ENCODE assay signal across 19 cellular contexts in the genomic region with DNA sequence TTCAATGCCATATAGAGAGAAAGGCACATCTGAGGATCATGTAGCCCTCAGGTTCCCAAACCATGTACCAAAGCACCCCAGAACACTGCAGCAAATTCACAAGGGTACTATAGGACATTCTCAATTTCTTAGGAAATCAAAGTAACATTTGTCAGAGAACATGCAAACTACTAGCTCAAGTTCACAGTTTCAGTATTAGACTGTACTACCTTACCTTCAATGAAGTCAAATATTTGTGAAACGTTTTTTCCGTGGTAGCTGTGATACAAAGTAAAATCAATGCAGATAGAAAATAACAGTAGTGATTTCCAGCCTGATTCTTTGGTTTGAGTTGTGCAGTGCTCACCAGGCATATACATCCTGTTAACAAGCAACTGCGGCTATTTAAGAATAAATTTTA.
A peak's percentile ranks its signal among the peaks of the same experiment; 100 is the strongest.
DNase-seq lines count a peak whose midpoint lies in the region; ATAC-seq, FAIRE-seq and TF ChIP-seq lines count a peak whose summit lies in the region.
"Had no signal": no experiment of that assay in that cellular context is flagged by ENCODE, and none has a peak within 500 bp of the region (broad histone marks: within the 10 kb centered on the region; RNA-seq: fewer than 3 reads in every experiment).

No MANE protein-coding gene starts in this region.

- no peak overlapping the region for H3K4me3 Mint-ChIP-seq in activated CD8-positive, alpha-beta T cell treated with anti-CD3 and anti-CD28 coated beads for 36 hours
- H3K4me3 Mint-ChIP-seq in activated CD8-positive, alpha-beta T cell treated with anti-CD3 and anti-CD28 coated beads, Interleukin-2, amount 10 ng/mL, durations not matched to agents 7 days and 5 days, result no peak overlapping the region
- H3K4me3 Mint-ChIP-seq in activated T-helper 17 cell treated with anti-CD3 and anti-CD28 coated beads, Interleukin-2, amount 50 U/mL, for 72 hours, result no peak overlapping the region
- no peak overlapping the region for H3K4me3 Mint-ChIP-seq in stimulated activated memory B cell treated with anti-CD40 and anti-IgM and Interleukin-4, amounts not matched to agents 10 μg/mL and 1 μg/mL and 100 μg/mL, for 72 hours

- POLR2A ChIA-PET in activated CD8-positive, alpha-beta T cell treated with anti-CD3 and anti-CD28 coated beads for 36 hours (lab: Charles Lee), result interaction anchor here (1.1 kb wide), 1 partner anchor 40 kb away, joined by 3 read pairs; no protein-coding TSS in a partner anchor
- POLR2A ChIA-PET in activated CD8-positive, alpha-beta T cell treated with anti-CD3 and anti-CD28 coated beads, Interleukin-2, amount 10 ng/mL, durations not matched to agents 7 days and 5 days (lab: Charles Lee), result no interaction called here

- peak; percentile 91 for ATAC-seq in activated CD8-positive, alpha-beta T cell treated with anti-CD3 and anti-CD28 coated beads for 36 hours
- ATAC-seq in activated CD8-positive, alpha-beta T cell treated with anti-CD3 and anti-CD28 coated beads, Interleukin-2, amount 10 ng/mL, durations not matched to agents 7 days and 5 days, result no peak
- peak; percentile 64 for ATAC-seq in activated T-helper 17 cell treated with anti-CD3 and anti-CD28 coated beads, Interleukin-2, amount 50 U/mL, for 72 hours (replicated peaks)
- peak; percentile 86 for ATAC-seq in stimulated activated memory B cell treated with anti-CD40 and anti-IgM and Interleukin-4, amounts not matched to agents 10 μg/mL and 1 μg/mL and 100 μg/mL, for 72 hours
- ATAC-seq: Panc1 had no signal

- peak; percentile 54 for FAIRE-seq in GM12891 (lab: Jason Lieb, UNC)
- FAIRE-seq: GM18507 had no signal

- peak overlapping the region; percentile 34 for H3K27ac Mint-ChIP-seq in activated CD8-positive, alpha-beta T cell treated with anti-CD3 and anti-CD28 coated beads for 36 hours
- no peak overlapping the region for H3K27ac Mint-ChIP-seq in activated CD8-positive, alpha-beta T cell treated with anti-CD3 and anti-CD28 coated beads, Interleukin-2, amount 10 ng/mL, durations not matched to agents 7 days and 5 days
- H3K27ac Mint-ChIP-seq in activated T-helper 17 cell treated with anti-CD3 and anti-CD28 coated beads, Interleukin-2, amount 50 U/mL, for 72 hours, result no peak overlapping the region
- no peak overlapping the region for H3K27ac Mint-ChIP-seq in stimulated activated memory B cell treated with anti-CD40 and anti-IgM and Interleukin-4, amounts not matched to agents 10 μg/mL and 1 μg/mL and 100 μg/mL, for 72 hours

- peaks cover 4% of the 10 kb centered on the region for H3K36me3 Mint-ChIP-seq in activated CD8-positive, alpha-beta T cell treated with anti-CD3 and anti-CD28 coated beads for 36 hours (ENCODE audit: low read depth)
- peaks cover 3% of the 10 kb centered on the region for H3K36me3 Mint-ChIP-seq in activated CD8-positive, alpha-beta T cell treated with anti-CD3 and anti-CD28 coated beads, Interleukin-2, amount 10 ng/mL, durations not matched to agents 7 days and 5 days (ENCODE audit: low read depth)
- H3K36me3 Mint-ChIP-seq in activated T-helper 17 cell treated with anti-CD3 and anti-CD28 coated beads, Interleukin-2, amount 50 U/mL, for 72 hours (ENCODE audit: low read depth), result no peaks in the 10 kb centered on the region
- peaks cover 6% of the 10 kb centered on the region for H3K36me3 Mint-ChIP-seq in stimulated activated memory B cell treated with anti-CD40 and anti-IgM and Interleukin-4, amounts not matched to agents 10 μg/mL and 1 μg/mL and 100 μg/mL, for 72 hours

- peaks cover 20% of the 10 kb centered on the region for H3K4me1 Mint-ChIP-seq in activated CD8-positive, alpha-beta T cell treated with anti-CD3 and anti-CD28 coated beads for 36 hours (ENCODE audit: low read depth)
- no peaks in the 10 kb centered on the region for H3K4me1 Mint-ChIP-seq in activated CD8-positive, alpha-beta T cell treated with anti-CD3 and anti-CD28 coated beads, Interleukin-2, amount 10 ng/mL, durations not matched to agents 7 days and 5 days (ENCODE audit: low read depth)
- H3K4me1 Mint-ChIP-seq in activated T-helper 17 cell treated with anti-CD3 and anti-CD28 coated beads, Interleukin-2, amount 50 U/mL, for 72 hours, result peaks cover 7% of the 10 kb centered on the region
- peaks cover 14% of the 10 kb centered on the region for H3K4me1 Mint-ChIP-seq in stimulated activated memory B cell treated with anti-CD40 and anti-IgM and Interleukin-4, amounts not matched to agents 10 μg/mL and 1 μg/mL and 100 μg/mL, for 72 hours

- CTCF ChIA-PET in activated CD8-positive, alpha-beta T cell treated with anti-CD3 and anti-CD28 coated beads for 36 hours (lab: Charles Lee), result interaction anchor here (0.6 kb wide), 1 partner anchor 82 kb away, joined by 5 read pairs; no protein-coding TSS in a partner anchor
- CTCF ChIA-PET in activated CD8-positive, alpha-beta T cell treated with anti-CD3 and anti-CD28 coated beads, Interleukin-2, amount 10 ng/mL, durations not matched to agents 7 days and 5 days (lab: Charles Lee), result interaction anchor here (1.5 kb wide), 1 partner anchor 11 kb away, joined by 4 read pairs; no protein-coding TSS in a partner anchor

- DNase-seq in activated CD8-positive, alpha-beta T cell treated with anti-CD3 and anti-CD28 coated beads for 36 hours, result no peak
- DNase-seq in activated CD8-positive, alpha-beta T cell treated with anti-CD3 and anti-CD28 coated beads, Interleukin-2, amount 10 ng/mL, durations not matched to agents 7 days and 5 days, result no peak
- DNase-seq in GM12891 (ENCODE audit: insufficient read length, low spot score), result no peak
- DNase-seq in NCI-H1436 (lab: John Stamatoyannopoulos, UW), result no peak
- DNase-seq in HCEC 1CT, result no peak
- DNase-seq: Calu3, DMS79 treated with DMSO at 0.1 percent for 48 hours, GF-D8, GOT3, KBM-7, NCI-H1105 treated with DMSO at 0.1 percent for 48 hours, NCI-H2029, NCI-H2227 treated with DMSO at 0.1 percent for 48 hours, NCI-H526 treated with DMSO at 0.1 percent for 48 hours, SHP77 had no signal

- no peaks in the 10 kb centered on the region for H3K9me3 Mint-ChIP-seq in activated CD8-positive, alpha-beta T cell treated with anti-CD3 and anti-CD28 coated beads for 36 hours
- no peaks in the 10 kb centered on the region for H3K9me3 Mint-ChIP-seq in activated CD8-positive, alpha-beta T cell treated with anti-CD3 and anti-CD28 coated beads, Interleukin-2, amount 10 ng/mL, durations not matched to agents 7 days and 5 days (ENCODE audit: insufficient read depth)
- no peaks in the 10 kb centered on the region for H3K9me3 Mint-ChIP-seq in activated T-helper 17 cell treated with anti-CD3 and anti-CD28 coated beads, Interleukin-2, amount 50 U/mL, for 72 hours
- no peaks in the 10 kb centered on the region for H3K9me3 Mint-ChIP-seq in stimulated activated memory B cell treated with anti-CD40 and anti-IgM and Interleukin-4, amounts not matched to agents 10 μg/mL and 1 μg/mL and 100 μg/mL, for 72 hours

- intact Hi-C loops in activated CD8-positive, alpha-beta T cell treated with anti-CD3 and anti-CD28 coated beads for 36 hours (cut with micrococcal nuclease), result no loop called here

- no peaks in the 10 kb centered on the region for H3K27me3 Mint-ChIP-seq in activated CD8-positive, alpha-beta T cell treated with anti-CD3 and anti-CD28 coated beads for 36 hours
- H3K27me3 Mint-ChIP-seq in activated CD8-positive, alpha-beta T cell treated with anti-CD3 and anti-CD28 coated beads, Interleukin-2, amount 10 ng/mL, durations not matched to agents 7 days and 5 days (ENCODE audit: low read depth), result no peaks in the 10 kb centered on the region
- no peaks in the 10 kb centered on the region for H3K27me3 Mint-ChIP-seq in activated T-helper 17 cell treated with anti-CD3 and anti-CD28 coated beads, Interleukin-2, amount 50 U/mL, for 72 hours
- no peaks in the 10 kb centered on the region for H3K27me3 Mint-ChIP-seq in stimulated activated memory B cell treated with anti-CD40 and anti-IgM and Interleukin-4, amounts not matched to agents 10 μg/mL and 1 μg/mL and 100 μg/mL, for 72 hours

- TF ChIP-seq POLR2A in GM12891 (IDR thresholded peaks at IDR 0.05; ENCODE audit: low read depth, low read length), result no peak

- no peak for TF ChIP-seq CTCF in activated CD8-positive, alpha-beta T cell treated with anti-CD3 and anti-CD28 coated beads for 36 hours (IDR thresholded peaks at IDR 0.05)

TF ChIP-seq in GM12891, 5 proteins besides CTCF, POLR2A, EP300 and RAD21:
- TF ChIP-seq POU2F2 (IDR thresholded peaks at IDR 0.05; ENCODE audit: low read depth, low read length), result no peak
- TF ChIP-seq PAX5 (IDR thresholded peaks at IDR 0.05; ENCODE audit: insufficient read depth, low read length, severe bottlenecking), result no peak
- no peak for TF ChIP-seq SPI1 (IDR thresholded peaks at IDR 0.05; ENCODE audit: low read depth, low read length)
- TF ChIP-seq POLR2AphosphoS5 (IDR thresholded peaks at IDR 0.05; ENCODE audit: low read depth, low read length), result no peak
- no peak for TF ChIP-seq TAF1 (IDR thresholded peaks at IDR 0.05; ENCODE audit: low read depth, low read length)
